11 cellular contexts compared by ENCODE assay signal in the genomic region with DNA sequence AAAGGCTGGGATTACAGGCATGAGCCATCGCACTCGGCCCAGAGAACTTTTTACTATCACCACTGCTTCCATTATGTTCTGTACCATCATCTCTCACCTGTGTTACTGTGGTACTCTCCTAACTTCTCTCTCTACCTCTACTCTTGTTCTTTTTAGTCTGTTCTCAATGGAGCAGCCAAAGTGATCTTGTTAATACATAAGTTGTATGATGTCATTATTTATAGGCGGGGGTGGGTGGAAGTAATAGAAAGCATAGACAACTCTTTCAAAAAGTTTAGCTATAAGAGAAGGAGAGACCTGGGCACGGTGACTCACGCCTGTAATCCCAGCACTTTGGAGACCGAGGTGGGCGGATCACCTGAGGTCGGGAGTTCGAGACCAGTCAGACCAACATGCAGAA.
"Had no signal": no experiment of that assay in that cellular context is flagged by ENCODE, and none has a peak within 500 bp of the region (broad histone marks: within the 10 kb centered on the region; RNA-seq: fewer than 3 reads in every experiment).

No MANE protein-coding gene starts in this region.

- DNase-seq: GM23248, GOT3, H7, H9, HCEC 1CT, HFFc6 had no signal

- H3K4me3 ChIP-seq: GM23248, GM23338, HAP-1 had no signal

- H3K4me2 ChIP-seq: GM23338 had no signal

- H2AFZ ChIP-seq: GM23248, GM23338 had no signal

- FAIRE-seq: H1, H54 had no signal

- ATAC-seq: GM23338, HCT116 had no signal

- H3K27ac ChIP-seq: GM23248 had no signal

- H3K27ac Mint-ChIP-seq: GM23338, H9, HFFc6 had no signal

- H3K9ac ChIP-seq: GM23248 had no signal
